8 cellular contexts compared by ENCODE assay signal in genomic region chr1:202122639-202123335, GRCh38. TPM values are rescaled to one million over a fixed set of nuclear protein-coding genes. Genes with fewer than 3 reads are reported as not detected.
A peak's percentile ranks its signal among the peaks of the same experiment; 100 is the strongest.
DNase-seq lines count a peak whose midpoint lies in the region; ATAC-seq and TF ChIP-seq lines count a peak whose summit lies in the region.

Gene GPR37L1 (plus strand): TSS chr1:202122917. CDS start chr1:202122964, 47 bp downstream.

- H3K4me3 ChIP-seq in uterus (no peak within 1 kb of the TSS), mucosa of descending colon (no peak within 1 kb of the TSS)

- no peak within 1 kb of the TSS for H3K27ac ChIP-seq in uterus

- in situ Hi-C loops in T47D (cut with HindIII; ENCODE audit: low pct_unique_long_range_greater_than_20kb, low sequenced_read_pairs) = no loop called here

- H3K9me3 ChIP-seq in uterus (no peaks in the 10 kb centered on the region), mucosa of descending colon (no peaks in the 10 kb centered on the region)

- TF ChIP-seq POLR2A in uterus (IDR thresholded peaks at IDR 0.05) = no peak

- intact Hi-C loops in uterus (cut with DNase I; ENCODE audit: low total_unique reads) = loop anchor here (5.0 kb wide), 1 partner anchor 105 kb away; no protein-coding TSS in a partner anchor
- intact Hi-C loops in mucosa of descending colon (cut with DNase I, micrococcal nuclease) = loop anchor here (5.0 kb wide), 2 partner anchors 115 to 230 kb away; no protein-coding TSS in a partner anchor

- H3K36me3 ChIP-seq in uterus (no peaks in the 10 kb centered on the region), mucosa of descending colon (ENCODE audit: low read depth) (no peaks in the 10 kb centered on the region)

- ATAC-seq in mucosa of descending colon = no peak

- TF ChIP-seq CTCF in uterus (IDR thresholded peaks at IDR 0.05) (peak in 3 of 4 experiments; percentile 30 to 54 (median 41)), mucosa of descending colon (IDR thresholded peaks at IDR 0.05) (no peak)

- H3K27me3 ChIP-seq in uterus = no peaks in the 10 kb centered on the region

- DNase-seq in DMS 273 (lab: John Stamatoyannopoulos, UW; ENCODE audit: unreplicated experiment) (peak; percentile 41), DMS 273 treated with DMSO at 0.1 percent for 48 hours (lab: John Stamatoyannopoulos, UW) (no peak), T47D (ENCODE audit: low read depth in 1 of 2, low spot score in 1 of 2) (peak; percentile 88 to 92), left kidney (ENCODE audit: low read depth, low spot score) (peak; percentile 83), uterus (peak in 1 of 2 donors; percentile 48), mucosa of descending colon (no peak), DMS114 treated with DMSO at 0.1 percent for 48 hours (lab: John Stamatoyannopoulos, UW; ENCODE audit: unreplicated experiment) (no peak), NCI-H1048 (lab: John Stamatoyannopoulos, UW) (no peak)

- H3K4me1 ChIP-seq in uterus (no peaks in the 10 kb centered on the region), mucosa of descending colon (ENCODE audit: low read depth) (peaks cover 10% of the 10 kb centered on the region)

RNA-seq across cellular contexts. Expression of gene GPR37L1, which starts in this region (rescaled TPM):
- total RNA-seq in uterus (under 1 TPM in 2 of 4 donors, not detected in 2; 0.09 to 0.21 TPM), mucosa of descending colon (1 to 10 TPM; 2.4 to 3.5 (median 2.9) TPM)

Comparison
In these comparisons a context has a peak if more than half of its experiments do, and no peak if none do; other contexts are left out.
1. DNase-seq: peak in DMS 273 (single experiment), T47D (2 of 2) and left kidney (single experiment); none in DMS 273 treated with DMSO at 0.1 percent for 48 hours (single experiment), mucosa of descending colon (0 of 3), DMS114 treated with DMSO at 0.1 percent for 48 hours (single experiment) and NCI-H1048 (single experiment).